ENCODE assay signal across 1 cellular context in the genomic region with DNA sequence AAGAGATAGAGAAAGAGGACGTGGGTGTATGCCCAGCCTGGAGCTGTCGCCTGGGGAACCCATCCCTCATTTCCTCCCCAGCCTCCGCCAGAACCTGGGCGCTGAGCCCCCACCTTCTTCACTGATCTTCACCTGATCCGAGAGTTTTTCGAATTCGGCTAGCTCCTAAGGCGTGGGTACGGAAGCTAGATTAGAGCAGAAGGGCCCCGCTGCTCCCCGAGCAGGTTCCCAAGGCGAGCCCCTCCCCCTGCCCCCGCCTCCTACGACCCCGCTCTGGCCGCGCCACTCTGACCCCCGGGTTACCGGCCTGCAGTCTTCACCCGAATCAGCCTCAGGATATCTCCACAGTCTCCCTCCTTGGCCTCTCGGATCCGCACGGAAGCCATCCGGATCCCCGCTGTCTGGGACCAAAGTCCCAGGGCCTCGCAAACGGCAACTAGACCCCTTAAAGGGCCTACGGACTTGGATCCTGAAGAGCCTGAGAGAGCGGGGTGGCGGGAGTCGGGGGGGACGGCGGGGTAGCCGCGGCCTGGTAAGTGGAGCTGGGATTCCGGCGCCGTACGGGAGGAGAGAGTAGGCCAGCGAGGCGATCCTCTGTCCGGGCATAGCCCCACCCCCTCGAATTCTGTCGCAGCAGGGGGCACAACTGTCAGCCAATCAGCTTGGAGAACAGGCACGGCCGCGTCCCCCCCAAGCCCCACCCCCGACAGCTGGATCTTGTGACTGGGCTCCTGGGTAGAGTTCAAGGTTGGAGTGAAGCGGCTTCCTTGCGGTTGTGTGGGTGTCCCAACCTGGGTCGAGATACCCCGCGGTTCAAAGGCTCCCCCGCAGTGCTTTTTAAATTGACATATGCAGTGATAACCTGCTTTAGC.
TF ChIP-seq lines count a peak whose summit lies in the region.

A gene (minus strand): TSS at position 572 of the 872 bp plus-strand sequence. CDS start 186 bp downstream, at position 386.

TF ChIP-seq in HepG2, 621 proteins besides CTCF, POLR2A, EP300 and RAD21 (continued from another document and continues in another):
- TF ChIP-seq, protein P1, sequence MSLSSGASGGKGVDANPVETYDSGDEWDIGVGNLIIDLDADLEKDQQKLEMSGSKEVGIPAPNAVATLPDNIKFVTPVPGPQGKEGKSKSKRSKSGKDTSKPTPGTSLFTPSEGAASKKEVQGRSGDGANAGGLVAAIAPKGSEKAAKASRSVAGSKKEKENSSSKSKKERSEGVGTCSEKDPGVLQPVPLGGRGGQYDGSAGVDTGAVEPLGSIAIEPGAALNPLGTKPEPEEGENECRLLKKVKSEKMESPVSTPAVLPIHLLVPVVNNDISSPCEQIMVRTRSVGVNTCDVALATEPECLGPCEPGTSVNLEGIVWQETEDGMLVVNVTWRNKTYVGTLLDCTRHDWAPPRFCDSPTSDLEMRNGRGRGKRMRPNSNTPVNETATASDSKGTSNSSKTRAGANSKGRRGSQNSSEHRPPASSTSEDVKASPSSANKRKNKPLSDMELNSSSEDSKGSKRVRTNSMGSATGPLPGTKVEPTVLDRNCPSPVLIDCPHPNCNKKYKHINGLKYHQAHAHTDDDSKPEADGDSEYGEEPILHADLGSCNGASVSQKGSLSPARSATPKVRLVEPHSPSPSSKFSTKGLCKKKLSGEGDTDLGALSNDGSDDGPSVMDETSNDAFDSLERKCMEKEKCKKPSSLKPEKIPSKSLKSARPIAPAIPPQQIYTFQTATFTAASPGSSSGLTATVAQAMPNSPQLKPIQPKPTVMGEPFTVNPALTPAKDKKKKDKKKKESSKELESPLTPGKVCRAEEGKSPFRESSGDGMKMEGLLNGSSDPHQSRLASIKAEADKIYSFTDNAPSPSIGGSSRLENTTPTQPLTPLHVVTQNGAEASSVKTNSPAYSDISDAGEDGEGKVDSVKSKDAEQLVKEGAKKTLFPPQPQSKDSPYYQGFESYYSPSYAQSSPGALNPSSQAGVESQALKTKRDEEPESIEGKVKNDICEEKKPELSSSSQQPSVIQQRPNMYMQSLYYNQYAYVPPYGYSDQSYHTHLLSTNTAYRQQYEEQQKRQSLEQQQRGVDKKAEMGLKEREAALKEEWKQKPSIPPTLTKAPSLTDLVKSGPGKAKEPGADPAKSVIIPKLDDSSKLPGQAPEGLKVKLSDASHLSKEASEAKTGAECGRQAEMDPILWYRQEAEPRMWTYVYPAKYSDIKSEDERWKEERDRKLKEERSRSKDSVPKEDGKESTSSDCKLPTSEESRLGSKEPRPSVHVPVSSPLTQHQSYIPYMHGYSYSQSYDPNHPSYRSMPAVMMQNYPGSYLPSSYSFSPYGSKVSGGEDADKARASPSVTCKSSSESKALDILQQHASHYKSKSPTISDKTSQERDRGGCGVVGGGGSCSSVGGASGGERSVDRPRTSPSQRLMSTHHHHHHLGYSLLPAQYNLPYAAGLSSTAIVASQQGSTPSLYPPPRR (CRISPR knock-in tag; IDR thresholded peaks at IDR 0.05; ENCODE audit: borderline replicate concordance), result no peak
- peak; percentile 68; the same call in 1 of the 2 replicates for TF ChIP-seq KAT7 (CRISPR knock-in tag; IDR thresholded peaks at IDR 0.05; ENCODE audit: borderline replicate concordance)
- TF ChIP-seq, protein P2, sequence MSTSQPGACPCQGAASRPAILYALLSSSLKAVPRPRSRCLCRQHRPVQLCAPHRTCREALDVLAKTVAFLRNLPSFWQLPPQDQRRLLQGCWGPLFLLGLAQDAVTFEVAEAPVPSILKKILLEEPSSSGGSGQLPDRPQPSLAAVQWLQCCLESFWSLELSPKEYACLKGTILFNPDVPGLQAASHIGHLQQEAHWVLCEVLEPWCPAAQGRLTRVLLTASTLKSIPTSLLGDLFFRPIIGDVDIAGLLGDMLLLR (CRISPR knock-in tag; IDR thresholded peaks at IDR 0.05), result no peak
- TF ChIP-seq, protein P3, sequence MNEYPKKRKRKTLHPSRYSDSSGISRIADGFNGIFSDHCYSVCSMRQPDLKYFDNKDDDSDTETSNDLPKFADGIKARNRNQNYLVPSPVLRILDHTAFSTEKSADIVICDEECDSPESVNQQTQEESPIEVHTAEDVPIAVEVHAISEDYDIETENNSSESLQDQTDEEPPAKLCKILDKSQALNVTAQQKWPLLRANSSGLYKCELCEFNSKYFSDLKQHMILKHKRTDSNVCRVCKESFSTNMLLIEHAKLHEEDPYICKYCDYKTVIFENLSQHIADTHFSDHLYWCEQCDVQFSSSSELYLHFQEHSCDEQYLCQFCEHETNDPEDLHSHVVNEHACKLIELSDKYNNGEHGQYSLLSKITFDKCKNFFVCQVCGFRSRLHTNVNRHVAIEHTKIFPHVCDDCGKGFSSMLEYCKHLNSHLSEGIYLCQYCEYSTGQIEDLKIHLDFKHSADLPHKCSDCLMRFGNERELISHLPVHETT (CRISPR knock-in tag; conservative IDR thresholded peaks at IDR 0.05), result no peak
- TF ChIP-seq CHD4 (IDR thresholded peaks at IDR 0.05; ENCODE audit: borderline replicate concordance, low read length), result peak; percentile 17; the same call in 1 of the 2 replicates
- TF ChIP-seq XRCC5 (optimal IDR thresholded peaks at IDR 0.05; ENCODE audit: low read length), result peak; percentile 48
- TF ChIP-seq, protein P4, sequence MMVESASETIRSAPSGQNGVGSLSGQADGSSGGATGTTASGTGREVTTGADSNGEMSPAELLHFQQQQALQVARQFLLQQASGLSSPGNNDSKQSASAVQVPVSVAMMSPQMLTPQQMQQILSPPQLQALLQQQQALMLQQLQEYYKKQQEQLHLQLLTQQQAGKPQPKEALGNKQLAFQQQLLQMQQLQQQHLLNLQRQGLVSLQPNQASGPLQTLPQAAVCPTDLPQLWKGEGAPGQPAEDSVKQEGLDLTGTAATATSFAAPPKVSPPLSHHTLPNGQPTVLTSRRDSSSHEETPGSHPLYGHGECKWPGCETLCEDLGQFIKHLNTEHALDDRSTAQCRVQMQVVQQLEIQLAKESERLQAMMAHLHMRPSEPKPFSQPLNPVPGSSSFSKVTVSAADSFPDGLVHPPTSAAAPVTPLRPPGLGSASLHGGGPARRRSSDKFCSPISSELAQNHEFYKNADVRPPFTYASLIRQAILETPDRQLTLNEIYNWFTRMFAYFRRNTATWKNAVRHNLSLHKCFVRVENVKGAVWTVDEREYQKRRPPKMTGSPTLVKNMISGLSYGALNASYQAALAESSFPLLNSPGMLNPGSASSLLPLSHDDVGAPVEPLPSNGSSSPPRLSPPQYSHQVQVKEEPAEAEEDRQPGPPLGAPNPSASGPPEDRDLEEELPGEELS (CRISPR knock-in tag; IDR thresholded peaks at IDR 0.05), result peak; percentile 58
- TF ChIP-seq ZNF501 (CRISPR knock-in tag; IDR thresholded peaks at IDR 0.05), result peak; percentile 35; the same call in 1 of the 2 replicates
- TF ChIP-seq, protein P5, sequence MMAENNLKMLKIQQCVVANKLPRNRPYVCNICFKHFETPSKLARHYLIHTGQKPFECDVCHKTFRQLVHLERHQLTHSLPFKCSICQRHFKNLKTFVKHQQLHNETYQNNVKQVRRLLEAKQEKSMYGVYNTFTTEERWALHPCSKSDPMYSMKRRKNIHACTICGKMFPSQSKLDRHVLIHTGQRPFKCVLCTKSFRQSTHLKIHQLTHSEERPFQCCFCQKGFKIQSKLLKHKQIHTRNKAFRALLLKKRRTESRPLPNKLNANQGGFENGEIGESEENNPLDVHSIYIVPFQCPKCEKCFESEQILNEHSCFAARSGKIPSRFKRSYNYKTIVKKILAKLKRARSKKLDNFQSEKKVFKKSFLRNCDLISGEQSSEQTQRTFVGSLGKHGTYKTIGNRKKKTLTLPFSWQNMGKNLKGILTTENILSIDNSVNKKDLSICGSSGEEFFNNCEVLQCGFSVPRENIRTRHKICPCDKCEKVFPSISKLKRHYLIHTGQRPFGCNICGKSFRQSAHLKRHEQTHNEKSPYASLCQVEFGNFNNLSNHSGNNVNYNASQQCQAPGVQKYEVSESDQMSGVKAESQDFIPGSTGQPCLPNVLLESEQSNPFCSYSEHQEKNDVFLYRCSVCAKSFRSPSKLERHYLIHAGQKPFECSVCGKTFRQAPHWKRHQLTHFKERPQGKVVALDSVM (CRISPR knock-in tag; IDR thresholded peaks at IDR 0.05), result peak; percentile 75
- TF ChIP-seq, protein P6, sequence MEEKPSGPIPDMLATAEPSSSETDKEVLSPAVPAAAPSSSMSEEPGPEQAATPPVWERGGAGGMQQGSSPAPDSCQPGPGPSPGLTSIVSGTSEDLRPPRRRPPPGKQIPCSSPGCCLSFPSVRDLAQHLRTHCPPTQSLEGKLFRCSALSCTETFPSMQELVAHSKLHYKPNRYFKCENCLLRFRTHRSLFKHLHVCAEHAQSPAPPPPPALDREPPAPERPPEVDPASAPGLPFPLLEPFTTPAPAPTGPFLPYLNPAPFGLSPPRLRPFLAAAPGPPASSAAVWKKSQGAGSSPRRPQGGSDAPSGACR (CRISPR knock-in tag; IDR thresholded peaks at IDR 0.05), result 0 out of 2 replicates have a peak, but pooled peaks have one; percentile 6
- TF ChIP-seq, protein P7, sequence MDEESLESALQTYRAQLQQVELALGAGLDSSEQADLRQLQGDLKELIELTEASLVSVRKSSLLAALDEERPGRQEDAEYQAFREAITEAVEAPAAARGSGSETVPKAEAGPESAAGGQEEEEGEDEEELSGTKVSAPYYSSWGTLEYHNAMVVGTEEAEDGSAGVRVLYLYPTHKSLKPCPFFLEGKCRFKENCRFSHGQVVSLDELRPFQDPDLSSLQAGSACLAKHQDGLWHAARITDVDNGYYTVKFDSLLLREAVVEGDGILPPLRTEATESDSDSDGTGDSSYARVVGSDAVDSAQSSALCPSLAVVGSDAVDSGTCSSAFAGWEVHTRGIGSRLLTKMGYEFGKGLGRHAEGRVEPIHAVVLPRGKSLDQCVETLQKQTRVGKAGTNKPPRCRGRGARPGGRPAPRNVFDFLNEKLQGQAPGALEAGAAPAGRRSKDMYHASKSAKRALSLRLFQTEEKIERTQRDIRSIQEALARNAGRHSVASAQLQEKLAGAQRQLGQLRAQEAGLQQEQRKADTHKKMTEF (CRISPR knock-in tag; IDR thresholded peaks at IDR 0.05), result peak; percentile 76
- TF ChIP-seq, protein P8, sequence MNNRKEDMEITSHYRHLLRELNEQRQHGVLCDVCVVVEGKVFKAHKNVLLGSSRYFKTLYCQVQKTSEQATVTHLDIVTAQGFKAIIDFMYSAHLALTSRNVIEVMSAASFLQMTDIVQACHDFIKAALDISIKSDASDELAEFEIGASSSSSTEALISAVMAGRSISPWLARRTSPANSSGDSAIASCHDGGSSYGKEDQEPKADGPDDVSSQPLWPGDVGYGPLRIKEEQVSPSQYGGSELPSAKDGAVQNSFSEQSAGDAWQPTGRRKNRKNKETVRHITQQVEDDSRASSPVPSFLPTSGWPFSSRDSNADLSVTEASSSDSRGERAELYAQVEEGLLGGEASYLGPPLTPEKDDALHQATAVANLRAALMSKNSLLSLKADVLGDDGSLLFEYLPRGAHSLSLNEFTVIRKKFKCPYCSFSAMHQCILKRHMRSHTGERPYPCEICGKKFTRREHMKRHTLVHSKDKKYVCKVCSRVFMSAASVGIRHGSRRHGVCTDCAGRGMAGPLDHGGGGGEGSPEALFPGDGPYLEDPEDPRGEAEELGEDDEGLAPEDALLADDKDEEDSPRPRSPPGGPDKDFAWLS (CRISPR knock-in tag; IDR thresholded peaks at IDR 0.05; ENCODE audit: borderline replicate concordance), result no peak
- TF ChIP-seq, protein P9, sequence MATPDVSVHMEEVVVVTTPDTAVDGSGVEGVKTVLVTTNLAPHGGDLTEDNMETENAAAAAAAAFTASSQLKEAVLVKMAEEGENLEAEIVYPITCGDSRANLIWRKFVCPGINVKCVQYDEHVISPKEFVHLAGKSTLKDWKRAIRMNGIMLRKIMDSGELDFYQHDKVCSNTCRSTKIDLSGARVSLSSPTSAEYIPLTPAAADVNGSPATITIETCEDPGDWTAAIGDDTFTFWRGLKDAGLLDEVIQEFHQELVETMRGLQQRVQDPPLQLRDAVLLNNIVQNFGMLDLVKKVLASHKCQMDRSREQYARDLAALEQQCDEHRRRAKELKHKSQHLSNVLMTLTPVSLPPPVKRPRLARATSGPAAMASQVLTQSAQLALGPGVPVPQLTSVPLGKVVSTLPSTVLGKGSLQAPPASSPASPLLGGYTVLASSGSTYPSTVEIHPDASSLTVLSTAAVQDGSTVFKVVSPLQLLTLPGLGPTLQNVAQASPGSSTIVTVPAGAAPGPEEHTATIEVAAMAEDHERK (CRISPR knock-in tag; IDR thresholded peaks at IDR 0.05; ENCODE audit: low read depth), result no peak
- TF ChIP-seq RBM39 (IDR thresholded peaks at IDR 0.05; ENCODE audit: low read depth, low read length, poor library complexity, severe bottlenecking), result no peak
- TF ChIP-seq, protein P10, sequence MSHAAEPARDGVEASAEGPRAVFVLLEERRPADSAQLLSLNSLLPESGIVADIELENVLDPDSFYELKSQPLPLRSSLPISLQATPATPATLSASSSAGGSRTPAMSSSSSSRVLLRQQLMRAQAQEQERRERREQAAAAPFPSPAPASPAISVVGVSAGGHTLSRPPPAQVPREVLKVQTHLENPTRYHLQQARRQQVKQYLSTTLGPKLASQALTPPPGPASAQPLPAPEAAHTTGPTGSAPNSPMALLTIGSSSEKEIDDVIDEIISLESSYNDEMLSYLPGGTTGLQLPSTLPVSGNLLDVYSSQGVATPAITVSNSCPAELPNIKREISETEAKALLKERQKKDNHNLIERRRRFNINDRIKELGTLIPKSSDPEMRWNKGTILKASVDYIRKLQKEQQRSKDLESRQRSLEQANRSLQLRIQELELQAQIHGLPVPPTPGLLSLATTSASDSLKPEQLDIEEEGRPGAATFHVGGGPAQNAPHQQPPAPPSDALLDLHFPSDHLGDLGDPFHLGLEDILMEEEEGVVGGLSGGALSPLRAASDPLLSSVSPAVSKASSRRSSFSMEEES (CRISPR knock-in tag; IDR thresholded peaks at IDR 0.05), result peak; percentile 99
- peak; percentile 57; the same call in 1 of the 2 replicates for TF ChIP-seq NR2F2 (IDR thresholded peaks at IDR 0.05; ENCODE audit: borderline replicate concordance, low read depth)
- TF ChIP-seq REXO4 (CRISPR knock-in tag; IDR thresholded peaks at IDR 0.05; ENCODE audit: borderline replicate concordance), result no peak
- 0 out of 2 replicates have a peak, but pooled peaks have one; percentile 44 for TF ChIP-seq ZBTB42 (CRISPR knock-in tag; IDR thresholded peaks at IDR 0.05)
- TF ChIP-seq ZNF101 (CRISPR knock-in tag; IDR thresholded peaks at IDR 0.05; ENCODE audit: borderline replicate concordance, low read depth), result no peak
- TF ChIP-seq, protein P11, sequence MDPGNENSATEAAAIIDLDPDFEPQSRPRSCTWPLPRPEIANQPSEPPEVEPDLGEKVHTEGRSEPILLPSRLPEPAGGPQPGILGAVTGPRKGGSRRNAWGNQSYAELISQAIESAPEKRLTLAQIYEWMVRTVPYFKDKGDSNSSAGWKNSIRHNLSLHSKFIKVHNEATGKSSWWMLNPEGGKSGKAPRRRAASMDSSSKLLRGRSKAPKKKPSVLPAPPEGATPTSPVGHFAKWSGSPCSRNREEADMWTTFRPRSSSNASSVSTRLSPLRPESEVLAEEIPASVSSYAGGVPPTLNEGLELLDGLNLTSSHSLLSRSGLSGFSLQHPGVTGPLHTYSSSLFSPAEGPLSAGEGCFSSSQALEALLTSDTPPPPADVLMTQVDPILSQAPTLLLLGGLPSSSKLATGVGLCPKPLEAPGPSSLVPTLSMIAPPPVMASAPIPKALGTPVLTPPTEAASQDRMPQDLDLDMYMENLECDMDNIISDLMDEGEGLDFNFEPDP (CRISPR knock-in tag; conservative IDR thresholded peaks at IDR 0.05), result no peak
- 0 out of 2 replicates have a peak, but pooled peaks have one; percentile 34 for TF ChIP-seq ZMYM3 (CRISPR knock-in tag; IDR thresholded peaks at IDR 0.05)
- peak; percentile 49; the same call in 1 of the 2 replicates for TF ChIP-seq FOXK1 (CRISPR knock-in tag; IDR thresholded peaks at IDR 0.05; ENCODE audit: borderline replicate concordance, low read depth)
- peak; percentile 70 for TF ChIP-seq ESRRA (CRISPR knock-in tag; IDR thresholded peaks at IDR 0.05; ENCODE audit: low read depth)
- peak in 1 of 2 experiments; percentile 86; a peak in 2 of 4 replicates for TF ChIP-seq KLF16 (CRISPR knock-in tag; IDR thresholded peaks at IDR 0.05)
